1 cellular context compared by ENCODE assay signal in the genomic region with DNA sequence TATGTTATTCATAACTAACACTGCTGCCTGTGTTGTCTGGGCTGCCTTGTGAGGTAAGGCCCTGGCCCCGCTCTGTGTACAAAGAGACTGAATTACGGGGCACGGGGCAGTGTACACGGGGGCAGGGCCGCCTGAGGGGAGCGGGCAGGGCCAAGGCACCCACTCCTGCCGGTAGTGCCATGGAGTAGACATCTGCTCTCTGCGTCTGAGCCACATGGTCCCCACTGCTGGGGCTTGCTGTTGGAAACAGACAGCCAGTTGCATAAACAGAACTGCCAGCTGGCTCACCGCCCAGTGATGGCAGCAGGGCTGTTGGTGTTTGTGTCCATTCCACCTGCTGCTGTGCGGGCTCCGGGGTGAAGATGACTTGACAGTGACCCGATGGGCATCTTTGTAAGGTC.
TF ChIP-seq lines count a peak whose summit lies in the region.

No MANE protein-coding gene starts in this region.

TF ChIP-seq in IMR-90, 13 proteins besides CTCF, POLR2A, EP300 and RAD21:
- TF ChIP-seq, protein P1, sequence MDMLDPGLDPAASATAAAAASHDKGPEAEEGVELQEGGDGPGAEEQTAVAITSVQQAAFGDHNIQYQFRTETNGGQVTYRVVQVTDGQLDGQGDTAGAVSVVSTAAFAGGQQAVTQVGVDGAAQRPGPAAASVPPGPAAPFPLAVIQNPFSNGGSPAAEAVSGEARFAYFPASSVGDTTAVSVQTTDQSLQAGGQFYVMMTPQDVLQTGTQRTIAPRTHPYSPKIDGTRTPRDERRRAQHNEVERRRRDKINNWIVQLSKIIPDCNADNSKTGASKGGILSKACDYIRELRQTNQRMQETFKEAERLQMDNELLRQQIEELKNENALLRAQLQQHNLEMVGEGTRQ (IDR thresholded peaks at IDR 0.05; ENCODE audit: low read depth, low read length), result no peak
- no peak for TF ChIP-seq SMC3 (IDR thresholded peaks at IDR 0.05; ENCODE audit: low read depth, low read length)
- TF ChIP-seq, protein P2, sequence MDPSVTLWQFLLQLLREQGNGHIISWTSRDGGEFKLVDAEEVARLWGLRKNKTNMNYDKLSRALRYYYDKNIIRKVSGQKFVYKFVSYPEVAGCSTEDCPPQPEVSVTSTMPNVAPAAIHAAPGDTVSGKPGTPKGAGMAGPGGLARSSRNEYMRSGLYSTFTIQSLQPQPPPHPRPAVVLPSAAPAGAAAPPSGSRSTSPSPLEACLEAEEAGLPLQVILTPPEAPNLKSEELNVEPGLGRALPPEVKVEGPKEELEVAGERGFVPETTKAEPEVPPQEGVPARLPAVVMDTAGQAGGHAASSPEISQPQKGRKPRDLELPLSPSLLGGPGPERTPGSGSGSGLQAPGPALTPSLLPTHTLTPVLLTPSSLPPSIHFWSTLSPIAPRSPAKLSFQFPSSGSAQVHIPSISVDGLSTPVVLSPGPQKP (IDR thresholded peaks at IDR 0.05; ENCODE audit: borderline replicate concordance, low read depth, low read length), result no peak
- TF ChIP-seq FOS (IDR thresholded peaks at IDR 0.05; ENCODE audit: low read depth, low read length), result no peak
- no peak for TF ChIP-seq RCOR1 (IDR thresholded peaks at IDR 0.05; ENCODE audit: insufficient replicate concordance, low read length)
- no peak for TF ChIP-seq MAFK (IDR thresholded peaks at IDR 0.05; ENCODE audit: low read depth, low read length)
- no peak for TF ChIP-seq NFE2L2 (IDR thresholded peaks at IDR 0.05; ENCODE audit: low read depth, low read length)
- no peak for TF ChIP-seq BHLHE40 (IDR thresholded peaks at IDR 0.05; ENCODE audit: low read depth, low read length)
- no peak for TF ChIP-seq CHD1 (IDR thresholded peaks at IDR 0.05; ENCODE audit: low read depth, low read length)
- TF ChIP-seq MAZ (IDR thresholded peaks at IDR 0.05; ENCODE audit: borderline replicate concordance, low read depth, low read length), result no peak
- no peak for TF ChIP-seq RFX5 (IDR thresholded peaks at IDR 0.05; ENCODE audit: low read depth, low read length)
- no peak for TF ChIP-seq MXI1 (IDR thresholded peaks at IDR 0.05; ENCODE audit: borderline replicate concordance, low read depth, low read length)
- TF ChIP-seq CEBPB (IDR thresholded peaks at IDR 0.05; ENCODE audit: low read depth, low read length), result no peak
